1 cellular context compared by ENCODE assay signal in genomic region chr1:65964123-65964522, GRCh38.
TF ChIP-seq lines count a peak whose summit lies in the region.

No MANE protein-coding gene starts in this region.

TF ChIP-seq in HEK293, 187 proteins besides CTCF, POLR2A, EP300 and RAD21 (continued from another document and continues in another):
- TF ChIP-seq ZNF148 (tag by site-specific recombination; IDR thresholded peaks at IDR 0.05; ENCODE audit: borderline replicate concordance), result no peak
- TF ChIP-seq ZNF76 (tag by site-specific recombination; IDR thresholded peaks at IDR 0.05; ENCODE audit: borderline replicate concordance, low read depth), result 0 out of 2 replicates have a peak, but pooled peaks have one; percentile 22
- TF ChIP-seq ZNF629 (tag by site-specific recombination; IDR thresholded peaks at IDR 0.05), result peak; percentile 80
- no peak for TF ChIP-seq ZNF571 (tag by site-specific recombination; IDR thresholded peaks at IDR 0.05)
- TF ChIP-seq TSHZ1 (tag by site-specific recombination; IDR thresholded peaks at IDR 0.05; ENCODE audit: borderline replicate concordance), result no peak
- no peak for TF ChIP-seq ZNF555 (tag by site-specific recombination; conservative IDR thresholded peaks at IDR 0.05)
- no peak for TF ChIP-seq ZIC2 (tag by site-specific recombination; IDR thresholded peaks at IDR 0.05)
- TF ChIP-seq ATF2 (tag by site-specific recombination; IDR thresholded peaks at IDR 0.05; ENCODE audit: low read depth), result no peak
- TF ChIP-seq ZBTB17 (tag by site-specific recombination; IDR thresholded peaks at IDR 0.05), result peak; percentile 33; the same call in 1 of the 2 replicates
- peak; percentile 82 for TF ChIP-seq ZNF843 (tag by site-specific recombination; IDR thresholded peaks at IDR 0.05)
- TF ChIP-seq ZNF548 (tag by site-specific recombination; IDR thresholded peaks at IDR 0.05), result no peak
- no peak for TF ChIP-seq ZNF585B (tag by site-specific recombination; IDR thresholded peaks at IDR 0.05)
- no peak for TF ChIP-seq ZNF521 (tag by site-specific recombination; IDR thresholded peaks at IDR 0.05)
- TF ChIP-seq BCL11A (tag by site-specific recombination; IDR thresholded peaks at IDR 0.05; ENCODE audit: low read depth), result peak; percentile 54; the same call in 1 of the 2 replicates
- no peak for TF ChIP-seq ZFP3 (tag by site-specific recombination; IDR thresholded peaks at IDR 0.05; ENCODE audit: low read depth)
- TF ChIP-seq ZNF658 (tag by site-specific recombination; IDR thresholded peaks at IDR 0.05), result no peak
- TF ChIP-seq HOXD13 (CRISPR knock-in tag; IDR thresholded peaks at IDR 0.05; ENCODE audit: borderline replicate concordance), result no peak
- TF ChIP-seq ZNF707 (tag by site-specific recombination; IDR thresholded peaks at IDR 0.05), result no peak
- TF ChIP-seq, protein P1, sequence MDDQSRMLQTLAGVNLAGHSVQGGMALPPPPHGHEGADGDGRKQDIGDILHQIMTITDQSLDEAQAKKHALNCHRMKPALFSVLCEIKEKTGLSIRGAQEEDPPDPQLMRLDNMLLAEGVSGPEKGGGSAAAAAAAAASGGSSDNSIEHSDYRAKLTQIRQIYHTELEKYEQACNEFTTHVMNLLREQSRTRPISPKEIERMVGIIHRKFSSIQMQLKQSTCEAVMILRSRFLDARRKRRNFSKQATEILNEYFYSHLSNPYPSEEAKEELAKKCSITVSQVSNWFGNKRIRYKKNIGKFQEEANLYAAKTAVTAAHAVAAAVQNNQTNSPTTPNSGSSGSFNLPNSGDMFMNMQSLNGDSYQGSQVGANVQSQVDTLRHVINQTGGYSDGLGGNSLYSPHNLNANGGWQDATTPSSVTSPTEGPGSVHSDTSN (CRISPR knock-in tag; IDR thresholded peaks at IDR 0.05), result no peak
- TF ChIP-seq SP7 (tag by site-specific recombination; IDR thresholded peaks at IDR 0.05), result no peak
- TF ChIP-seq ZNF792 (tag by site-specific recombination; IDR thresholded peaks at IDR 0.05), result no peak
- TF ChIP-seq PRDM4 (tag by site-specific recombination; IDR thresholded peaks at IDR 0.05), result peak; percentile 28; the same call in 1 of the 2 replicates
- TF ChIP-seq PATZ1 (tag by site-specific recombination; IDR thresholded peaks at IDR 0.05), result no peak
- TF ChIP-seq ZNF670 (tag by site-specific recombination; IDR thresholded peaks at IDR 0.05; ENCODE audit: low read depth), result no peak
- no peak for TF ChIP-seq ZNF174 (tag by site-specific recombination; IDR thresholded peaks at IDR 0.05)
- peak; percentile 59; the same call in 1 of the 2 replicates for TF ChIP-seq OVOL3 (tag by site-specific recombination; IDR thresholded peaks at IDR 0.05)
- TF ChIP-seq ZNF621 (tag by site-specific recombination; IDR thresholded peaks at IDR 0.05), result no peak
- TF ChIP-seq, protein P2, sequence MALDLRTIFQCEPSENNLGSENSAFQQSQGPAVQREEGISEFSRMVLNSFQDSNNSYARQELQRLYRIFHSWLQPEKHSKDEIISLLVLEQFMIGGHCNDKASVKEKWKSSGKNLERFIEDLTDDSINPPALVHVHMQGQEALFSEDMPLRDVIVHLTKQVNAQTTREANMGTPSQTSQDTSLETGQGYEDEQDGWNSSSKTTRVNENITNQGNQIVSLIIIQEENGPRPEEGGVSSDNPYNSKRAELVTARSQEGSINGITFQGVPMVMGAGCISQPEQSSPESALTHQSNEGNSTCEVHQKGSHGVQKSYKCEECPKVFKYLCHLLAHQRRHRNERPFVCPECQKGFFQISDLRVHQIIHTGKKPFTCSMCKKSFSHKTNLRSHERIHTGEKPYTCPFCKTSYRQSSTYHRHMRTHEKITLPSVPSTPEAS (tag by site-specific recombination; IDR thresholded peaks at IDR 0.05), result no peak
- TF ChIP-seq PRDM1 (tag by site-specific recombination; IDR thresholded peaks at IDR 0.05), result peak; percentile 34; the same call in 1 of the 2 replicates
- TF ChIP-seq, protein P3, sequence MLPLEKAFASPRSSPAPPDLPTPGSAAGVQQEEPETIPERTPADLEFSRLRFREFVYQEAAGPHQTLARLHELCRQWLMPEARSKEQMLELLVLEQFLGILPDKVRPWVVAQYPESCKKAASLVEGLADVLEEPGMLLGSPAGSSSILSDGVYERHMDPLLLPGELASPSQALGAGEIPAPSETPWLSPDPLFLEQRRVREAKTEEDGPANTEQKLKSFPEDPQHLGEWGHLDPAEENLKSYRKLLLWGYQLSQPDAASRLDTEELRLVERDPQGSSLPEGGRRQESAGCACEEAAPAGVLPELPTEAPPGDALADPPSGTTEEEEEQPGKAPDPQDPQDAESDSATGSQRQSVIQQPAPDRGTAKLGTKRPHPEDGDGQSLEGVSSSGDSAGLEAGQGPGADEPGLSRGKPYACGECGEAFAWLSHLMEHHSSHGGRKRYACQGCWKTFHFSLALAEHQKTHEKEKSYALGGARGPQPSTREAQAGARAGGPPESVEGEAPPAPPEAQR (tag by site-specific recombination; IDR thresholded peaks at IDR 0.05), result no peak
- no peak for TF ChIP-seq ZNF473 (tag by site-specific recombination; IDR thresholded peaks at IDR 0.05)
- TF ChIP-seq, protein P4, sequence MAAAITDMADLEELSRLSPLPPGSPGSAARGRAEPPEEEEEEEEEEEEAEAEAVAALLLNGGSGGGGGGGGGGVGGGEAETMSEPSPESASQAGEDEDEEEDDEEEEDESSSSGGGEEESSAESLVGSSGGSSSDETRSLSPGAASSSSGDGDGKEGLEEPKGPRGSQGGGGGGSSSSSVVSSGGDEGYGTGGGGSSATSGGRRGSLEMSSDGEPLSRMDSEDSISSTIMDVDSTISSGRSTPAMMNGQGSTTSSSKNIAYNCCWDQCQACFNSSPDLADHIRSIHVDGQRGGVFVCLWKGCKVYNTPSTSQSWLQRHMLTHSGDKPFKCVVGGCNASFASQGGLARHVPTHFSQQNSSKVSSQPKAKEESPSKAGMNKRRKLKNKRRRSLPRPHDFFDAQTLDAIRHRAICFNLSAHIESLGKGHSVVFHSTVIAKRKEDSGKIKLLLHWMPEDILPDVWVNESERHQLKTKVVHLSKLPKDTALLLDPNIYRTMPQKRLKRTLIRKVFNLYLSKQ (tag by site-specific recombination; IDR thresholded peaks at IDR 0.05; ENCODE audit: borderline replicate concordance), result no peak
- no peak for TF ChIP-seq ZNF830 (tag by site-specific recombination; IDR thresholded peaks at IDR 0.05; ENCODE audit: low read depth)
- no peak for TF ChIP-seq ZNF416 (tag by site-specific recombination; IDR thresholded peaks at IDR 0.05)
- TF ChIP-seq ZNF248 (tag by site-specific recombination; IDR thresholded peaks at IDR 0.05), result no peak
- no peak for TF ChIP-seq ZNF37A (tag by site-specific recombination; IDR thresholded peaks at IDR 0.05)
- 0 out of 2 replicates have a peak, but pooled peaks have one; percentile 42 for TF ChIP-seq TRIM28 (IDR thresholded peaks at IDR 0.05; ENCODE audit: borderline replicate concordance, low read length)
- TF ChIP-seq, protein P5, sequence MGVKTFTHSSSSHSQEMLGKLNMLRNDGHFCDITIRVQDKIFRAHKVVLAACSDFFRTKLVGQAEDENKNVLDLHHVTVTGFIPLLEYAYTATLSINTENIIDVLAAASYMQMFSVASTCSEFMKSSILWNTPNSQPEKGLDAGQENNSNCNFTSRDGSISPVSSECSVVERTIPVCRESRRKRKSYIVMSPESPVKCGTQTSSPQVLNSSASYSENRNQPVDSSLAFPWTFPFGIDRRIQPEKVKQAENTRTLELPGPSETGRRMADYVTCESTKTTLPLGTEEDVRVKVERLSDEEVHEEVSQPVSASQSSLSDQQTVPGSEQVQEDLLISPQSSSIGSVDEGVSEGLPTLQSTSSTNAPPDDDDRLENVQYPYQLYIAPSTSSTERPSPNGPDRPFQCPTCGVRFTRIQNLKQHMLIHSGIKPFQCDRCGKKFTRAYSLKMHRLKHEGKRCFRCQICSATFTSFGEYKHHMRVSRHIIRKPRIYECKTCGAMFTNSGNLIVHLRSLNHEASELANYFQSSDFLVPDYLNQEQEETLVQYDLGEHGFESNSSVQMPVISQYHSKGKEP (tag by site-specific recombination; IDR thresholded peaks at IDR 0.05), result peak; percentile 87
- no peak for TF ChIP-seq ZNF785 (tag by site-specific recombination; IDR thresholded peaks at IDR 0.05)
- TF ChIP-seq ZNF112 (tag by site-specific recombination; IDR thresholded peaks at IDR 0.05), result no peak
